In genomic region chr9:108551030-108551964, GRCh38 we compare ENCODE assay signal across 11 cellular contexts.
A peak's percentile ranks its signal among the peaks of the same experiment; 100 is the strongest.
DNase-seq lines count a peak whose midpoint lies in the region; TF ChIP-seq lines count a peak whose summit lies in the region.
"Had no signal": no experiment of that assay in that cellular context is flagged by ENCODE, and none has a peak within 500 bp of the region (broad histone marks: within the 10 kb centered on the region; RNA-seq: fewer than 3 reads in every experiment).

No MANE protein-coding gene starts in this region.

- no peak for TF ChIP-seq CTCF in HEK293 (tag by site-specific recombination; IDR thresholded peaks at IDR 0.05)
- TF ChIP-seq CTCF in RWPE1 (conservative IDR thresholded peaks at IDR 0.05; ENCODE audit: low read depth) = no peak
- TF ChIP-seq CTCF in fibroblast of the aortic adventitia (IDR thresholded peaks at IDR 0.05; ENCODE audit: insufficient read depth, low read length) = no peak

- H3K27ac ChIP-seq in HEK293 (ENCODE audit: extremely low read depth, low read depth, low read length) (0 out of 2 replicates have a peak overlapping the region, but pooled peaks have one; percentile 12), RWPE1 (peak overlapping the region; percentile 96)
- H3K27ac ChIP-seq: lower lobe of right lung, Peyer's patch had no signal

- CTCF ChIA-PET in HEK293 (lab: Yijun Ruan, JAX) (interaction anchor here (0.6 to 1.5 kb wide), 9 partner anchors 14 to 1586 kb away, joined by 3 to 6 read pairs (median 3); no protein-coding TSS in a partner anchor), RWPE1 (lab: Yijun Ruan, JAX) (interaction anchor here (0.5 to 2.1 kb wide), 5 partner anchors 9 to 460 kb away, joined by 3 to 8 read pairs (median 4); no protein-coding TSS in a partner anchor)

- POLR2A ChIA-PET in HEK293 (lab: Yijun Ruan, JAX) = interaction anchor here (1.6 kb wide), 1 partner anchor 280 kb away, joined by 3 read pairs; no protein-coding TSS in a partner anchor
- POLR2A ChIA-PET in RWPE1 (lab: Yijun Ruan, JAX; ENCODE audit: low non-redundant PET) = interaction anchor here (0.7 kb wide), 1 partner anchor 125 kb away, joined by 3 read pairs; no protein-coding TSS in a partner anchor

- DNase-seq in RWPE1 (ENCODE audit: low spot score) (peak; percentile 96), fibroblast of the aortic adventitia (ENCODE audit: low read depth) (peak; percentile 90), smooth muscle cell of the brain vasculature (ENCODE audit: low read depth, low spot score) (peak; percentile 35), cardiac septum (ENCODE audit: low spot score) (no peak), NCI-H1092 (lab: John Stamatoyannopoulos, UW) (no peak), NCI-H187 treated with DMSO at 0.1 percent for 48 hours (lab: John Stamatoyannopoulos, UW) (no peak), T-helper 9 cell (no peak)
- DNase-seq: lower lobe of right lung; Peyer's patch; stimulated activated CD4-positive, alpha-beta T cell treated with anti-CD3 and anti-CD28 coated beads, Interleukin-4, amount 100 ng/mL, for 24 hours had no signal

- H3K36me3 ChIP-seq in HEK293 (ENCODE audit: control insufficient read depth in 2 of 2, insufficient read depth in 1 of 2, low read length in 2 of 2) = no peaks in the 10 kb centered on the region
- H3K36me3 ChIP-seq: lower lobe of right lung, Peyer's patch had no signal

- H3K4me3 ChIP-seq in HEK293 (ENCODE audit: low read depth, low read length) (no peak overlapping the region), fibroblast of the aortic adventitia (ENCODE audit: low read depth, low read length) (no peak overlapping the region)
- H3K4me3 ChIP-seq: lower lobe of right lung, Peyer's patch had no signal

- no peaks in the 10 kb centered on the region for H3K4me1 ChIP-seq in HEK293 (ENCODE audit: control insufficient read depth, insufficient read depth, low read length)
- H3K4me1 ChIP-seq: lower lobe of right lung, Peyer's patch had no signal

- intact Hi-C loops in cardiac septum (cut with DNase I) = no loop called here

- H3K9me3 ChIP-seq in HEK293 (ENCODE audit: control insufficient read depth, insufficient read depth, low read depth, low read length) = no peaks in the 10 kb centered on the region
- H3K9me3 ChIP-seq: lower lobe of right lung, Peyer's patch had no signal

TF ChIP-seq in HEK293, 187 proteins besides CTCF, POLR2A, EP300 and RAD21 (continues in another document):
- TF ChIP-seq ZNF132 (tag by site-specific recombination; IDR thresholded peaks at IDR 0.05; ENCODE audit: borderline replicate concordance) = no peak
- TF ChIP-seq ZSCAN5A (tag by site-specific recombination; IDR thresholded peaks at IDR 0.05) = no peak
- TF ChIP-seq GLI2 (tag by site-specific recombination; IDR thresholded peaks at IDR 0.05; ENCODE audit: borderline replicate concordance, low read depth) = no peak
- no peak for TF ChIP-seq ZNF211 (tag by site-specific recombination; IDR thresholded peaks at IDR 0.05; ENCODE audit: low read depth)
- TF ChIP-seq ZNF362 (tag by site-specific recombination; IDR thresholded peaks at IDR 0.05) = no peak
- no peak for TF ChIP-seq ZNF585B (tag by site-specific recombination; IDR thresholded peaks at IDR 0.05)
- TF ChIP-seq ZNF544 (tag by site-specific recombination; IDR thresholded peaks at IDR 0.05) = no peak
- TF ChIP-seq YY2 (tag by site-specific recombination; IDR thresholded peaks at IDR 0.05) = no peak
- no peak for TF ChIP-seq ZNF654 (tag by site-specific recombination; IDR thresholded peaks at IDR 0.05; ENCODE audit: low read depth)
- TF ChIP-seq ZNF488 (tag by site-specific recombination; IDR thresholded peaks at IDR 0.05) = no peak
- no peak for TF ChIP-seq ZNF223 (tag by site-specific recombination; IDR thresholded peaks at IDR 0.05)
- TF ChIP-seq PATZ1 (tag by site-specific recombination; IDR thresholded peaks at IDR 0.05) = no peak
- no peak for TF ChIP-seq ZNF768 (tag by site-specific recombination; IDR thresholded peaks at IDR 0.05)
- TF ChIP-seq ZNF629 (tag by site-specific recombination; IDR thresholded peaks at IDR 0.05) = peak; percentile 81
- TF ChIP-seq TRIM28 (IDR thresholded peaks at IDR 0.05; ENCODE audit: borderline replicate concordance, low read length) = peak; percentile 47; the same call in 1 of the 2 replicates
- no peak for TF ChIP-seq YY1 (tag by site-specific recombination; IDR thresholded peaks at IDR 0.05)
- no peak for TF ChIP-seq ZNF621 (tag by site-specific recombination; IDR thresholded peaks at IDR 0.05)
- TF ChIP-seq MZF1 (tag by site-specific recombination; IDR thresholded peaks at IDR 0.05; ENCODE audit: borderline replicate concordance) = no peak
- 0 out of 2 replicates have a peak, but pooled peaks have one; percentile 12 for TF ChIP-seq ZBTB20 (tag by site-specific recombination; IDR thresholded peaks at IDR 0.05)
- 0 out of 2 replicates have a peak, but pooled peaks have one; percentile 12 for TF ChIP-seq SCRT1 (tag by site-specific recombination; IDR thresholded peaks at IDR 0.05; ENCODE audit: borderline replicate concordance)
- TF ChIP-seq ZNF529 (tag by site-specific recombination; IDR thresholded peaks at IDR 0.05; ENCODE audit: insufficient replicate concordance) = no peak
- TF ChIP-seq ZFP37 (tag by site-specific recombination; IDR thresholded peaks at IDR 0.05) = no peak
- no peak for TF ChIP-seq BCL11B (tag by site-specific recombination; IDR thresholded peaks at IDR 0.05; ENCODE audit: low read depth)
- no peak for TF ChIP-seq ZNF521 (tag by site-specific recombination; IDR thresholded peaks at IDR 0.05)
- peak; percentile 44 for TF ChIP-seq GLIS1 (tag by site-specific recombination; IDR thresholded peaks at IDR 0.05)
- TF ChIP-seq PRDM6 (tag by site-specific recombination; IDR thresholded peaks at IDR 0.05) = peak; percentile 27; the same call in 1 of the 2 replicates

Comparison
In these comparisons a context has a peak if more than half of its experiments do, and no peak if none do; other contexts are left out.
1. DNase-seq: peak in RWPE1 (single experiment), fibroblast of the aortic adventitia (single experiment) and smooth muscle cell of the brain vasculature (single experiment); none in cardiac septum (single experiment), NCI-H1092 (single experiment), NCI-H187 treated with DMSO at 0.1 percent for 48 hours (single experiment) and T-helper 9 cell (single experiment).